In the genomic region with DNA sequence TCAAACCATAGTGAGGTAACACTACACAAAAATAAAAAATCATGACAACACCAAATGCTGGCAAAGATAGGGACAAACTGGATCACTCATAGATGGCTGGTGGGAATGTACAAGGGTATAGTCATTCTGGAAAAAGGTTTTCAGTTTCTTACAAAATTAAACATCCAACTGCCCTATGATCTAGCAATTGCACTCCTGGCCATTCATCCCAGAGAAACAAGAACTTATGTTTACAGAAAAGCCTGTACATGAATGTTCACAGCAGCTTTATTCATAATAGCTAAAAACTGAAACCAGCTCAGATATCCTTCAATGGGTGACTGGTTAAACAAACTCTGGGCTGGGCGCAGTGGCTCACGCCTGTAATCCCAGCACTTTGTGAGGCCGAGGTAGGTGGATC, we compare ENCODE assay signal across 18 cellular contexts. TPM values are rescaled to one million over a fixed set of nuclear protein-coding genes. Genes with fewer than 3 reads are reported as not detected.
DNase-seq lines count a peak whose midpoint lies in the region; ATAC-seq, FAIRE-seq and TF ChIP-seq lines count a peak whose summit lies in the region.
"Had no signal": no experiment of that assay in that cellular context is flagged by ENCODE, and none has a peak within 500 bp of the region (broad histone marks: within the 10 kb centered on the region; RNA-seq: fewer than 3 reads in every experiment).

No MANE protein-coding gene starts in this region.

- H3K4me2 ChIP-seq in K562 (ENCODE audit: insufficient read depth, low read length) = no peak overlapping the region
- H3K4me2 ChIP-seq in mesenchymal stem cell (ENCODE audit: low read length, poor library complexity, severe bottlenecking) = no peak overlapping the region
- no peak overlapping the region for H3K4me2 ChIP-seq in neural progenitor cell

- no TSS peak for BruUV-seq in K562 (replicated peaks; lab: Mats Ljungman, UMichigan)

- no peak overlapping the region for H3K4me3 Mint-ChIP-seq in neural progenitor cell
- H3K4me3 Mint-ChIP-seq: CD4-positive, alpha-beta memory T cell had no signal

- H3K36me3 ChIP-seq in K562 (ENCODE audit: control insufficient read depth, insufficient read depth, low read length) (no peaks in the 10 kb centered on the region), mesenchymal stem cell (ENCODE audit: control insufficient read depth in 1 of 2, insufficient read depth in 2 of 2, low read depth in 1 of 2, low read length in 2 of 2) (no peaks in the 10 kb centered on the region), neural progenitor cell (no peaks in the 10 kb centered on the region)
- H3K36me3 ChIP-seq: BE2C, HAP-1 had no signal

- H3K79me2 ChIP-seq in K562 (ENCODE audit: control insufficient read depth, insufficient read depth, low read length) = no peaks in the 10 kb centered on the region
- no peaks in the 10 kb centered on the region for H3K79me2 ChIP-seq in neural progenitor cell (ENCODE audit: low read depth)

- H3K27me3 ChIP-seq in AG04450 (ENCODE audit: control insufficient read depth, insufficient read depth, low read length) = no peaks in the 10 kb centered on the region
- H3K27me3 ChIP-seq in K562 (ENCODE audit: control insufficient read depth in 2 of 2, insufficient read depth in 2 of 2, low read length in 2 of 2) = peaks cover 0 to 6% of the 10 kb centered on the region in 2 experiments; a peak in 2 of 5 replicates
- H3K27me3 ChIP-seq in mesenchymal stem cell (ENCODE audit: control insufficient read depth in 1 of 2, insufficient read depth in 1 of 2, low read length in 2 of 2) = peaks cover 0 to 9% of the 10 kb centered on the region in 2 experiments
- H3K27me3 ChIP-seq in neural progenitor cell = no peaks in the 10 kb centered on the region
- H3K27me3 ChIP-seq: BE2C had no signal

- no peak overlapping the region for H3K23ac ChIP-seq in mesenchymal stem cell (ENCODE audit: low read length in 2 of 2)

- peaks cover 2% of the 10 kb centered on the region for H3K27me3 Mint-ChIP-seq in neural progenitor cell (ENCODE audit: insufficient read depth, low read depth)
- H3K27me3 Mint-ChIP-seq: CD4-positive, alpha-beta memory T cell had no signal

- H2BK12ac ChIP-seq in mesenchymal stem cell (ENCODE audit: low read length in 2 of 2) = no peak overlapping the region

- H2BK15ac ChIP-seq in mesenchymal stem cell (ENCODE audit: low read depth, poor library complexity, severe bottlenecking) = no peak overlapping the region

- no peak overlapping the region for H3K14ac ChIP-seq in mesenchymal stem cell (ENCODE audit: low read length in 2 of 2)

- no peak overlapping the region for H3K4ac ChIP-seq in mesenchymal stem cell (ENCODE audit: low read depth in 1 of 2, low read length in 2 of 2)

- no peaks in the 10 kb centered on the region for H3K9me1 ChIP-seq in K562 (ENCODE audit: control insufficient read depth, insufficient read depth, low read length)

- H2AFZ ChIP-seq in K562 (ENCODE audit: low read depth, low read length) = no peak overlapping the region
- no peak overlapping the region for H2AFZ ChIP-seq in mesenchymal stem cell (ENCODE audit: low read depth, low read length)
- H2AFZ ChIP-seq in neural progenitor cell (replicated peaks) = no peak overlapping the region

- H3K9me3 Mint-ChIP-seq in neural progenitor cell = peaks cover 25% of the 10 kb centered on the region
- H3K9me3 Mint-ChIP-seq: CD4-positive, alpha-beta memory T cell had no signal

- no peaks in the 10 kb centered on the region for H3K9me3 ChIP-seq in AG04450 (ENCODE audit: control insufficient read depth, insufficient read depth, low read length)
- no peaks in the 10 kb centered on the region for H3K9me3 ChIP-seq in K562 (replicated peaks; ENCODE audit: control insufficient read depth, insufficient read depth, low read depth, low read length)
- H3K9me3 ChIP-seq in mesenchymal stem cell (ENCODE audit: control insufficient read depth, low read length) = peaks cover 3% of the 10 kb centered on the region
- peaks cover 6% of the 10 kb centered on the region for H3K9me3 ChIP-seq in neural progenitor cell (ENCODE audit: low read depth)
- H3K9me3 ChIP-seq: BE2C, HAP-1 had no signal

- H4K20me1 ChIP-seq in K562 (replicated peaks; ENCODE audit: control insufficient read depth, insufficient read depth, low read length) (no peaks in the 10 kb centered on the region), neural progenitor cell (ENCODE audit: low read depth) (no peaks in the 10 kb centered on the region)

- H3K4me1 Mint-ChIP-seq in neural progenitor cell = peaks cover 6% of the 10 kb centered on the region
- H3K4me1 Mint-ChIP-seq: CD4-positive, alpha-beta memory T cell had no signal

- H3F3A ChIP-seq in neural progenitor cell (ENCODE audit: low read depth) = peaks cover 17% of the 10 kb centered on the region

- no peak for TF ChIP-seq EP300 in K562 (IDR thresholded peaks at IDR 0.05; ENCODE audit: low read length)

- no peak overlapping the region for H4K8ac ChIP-seq in mesenchymal stem cell (ENCODE audit: low read length)

- H3K18ac ChIP-seq in mesenchymal stem cell (ENCODE audit: low read depth in 1 of 2, low read length in 2 of 2) = no peak overlapping the region

- no peak overlapping the region for H3K27ac Mint-ChIP-seq in neural progenitor cell

- TF ChIP-seq CTCF in AG04450 (IDR thresholded peaks at IDR 0.05; ENCODE audit: low read depth, low read length) (no peak), K562 (IDR thresholded peaks at IDR 0.05 in 2 of 3, conservative IDR thresholded peaks at IDR 0.05 in 1 of 3; ENCODE audit: insufficient read depth in 2 of 3, low read depth in 1 of 3, low read length in 3 of 3) (no peak), neural progenitor cell (IDR thresholded peaks at IDR 0.05) (no peak)

- no peak for TF ChIP-seq POLR2A in K562 (conservative IDR thresholded peaks at IDR 0.05)

- no peak overlapping the region for H4K91ac ChIP-seq in mesenchymal stem cell (ENCODE audit: low read length)

- H2BK120ac ChIP-seq in mesenchymal stem cell (ENCODE audit: low read depth, low read length) = no peak overlapping the region

- CTCF ChIA-PET in AG04450 (lab: Charles Lee) = no interaction called here
- CTCF ChIA-PET in K562 (lab: Yijun Ruan, JAX; ENCODE audit: low intra/inter-chr PET ratio) = no interaction called here

- no peak overlapping the region for H2AK5ac ChIP-seq in mesenchymal stem cell (ENCODE audit: low read length, severe bottlenecking)

- no peak for FAIRE-seq in K562 (lab: Jason Lieb, UNC)
- FAIRE-seq: H1, HTR-8/SVneo had no signal

- H3K36me3 Mint-ChIP-seq in neural progenitor cell = no peaks in the 10 kb centered on the region
- H3K36me3 Mint-ChIP-seq: CD4-positive, alpha-beta memory T cell had no signal

- no peaks in the 10 kb centered on the region for H3K79me1 ChIP-seq in mesenchymal stem cell (replicated peaks; ENCODE audit: low read length, poor library complexity, severe bottlenecking)

- in situ Hi-C loops in K562 (cut with MboI) = no loop called here

- no peak overlapping the region for H3K9ac ChIP-seq in K562 (ENCODE audit: insufficient read depth in 1 of 2, low read depth in 2 of 2, low read length in 2 of 2)
- no peak overlapping the region for H3K9ac ChIP-seq in mesenchymal stem cell (ENCODE audit: low read length)
- no peak overlapping the region for H3K9ac ChIP-seq in neural progenitor cell

- DNase-seq in AG04450 (ENCODE audit: low read depth, low spot score) = peak; percentile 46
- peak; percentile 32 for DNase-seq in NAMALWA (ENCODE audit: low spot score)
- DNase-seq in K562 (ENCODE audit: extremely low read depth in 1 of 4, low spot score in 3 of 4) = no peak
- peak; percentile 28 for DNase-seq in mesenchymal stem cell
- DNase-seq in NCI-H128 (lab: John Stamatoyannopoulos, UW; ENCODE audit: unreplicated experiment) = no peak
- no peak for DNase-seq in neural progenitor cell (ENCODE audit: low spot score)
- DNase-seq: BE2C; CD4-positive, alpha-beta memory T cell; DMS79; EL; GDM1; Kasumi-1; KBM-7 had no signal

- no peak overlapping the region for H2BK5ac ChIP-seq in mesenchymal stem cell (ENCODE audit: low read depth, low read length, poor library complexity, severe bottlenecking)

- WGBS in K562 (ENCODE audit: insufficient coverage, low coverage, missing lambda C conversion rate) = 21% methylated on average over 3 of the region's 3 CpGs
- 100% methylated on average over 3 of the region's 3 CpGs for WGBS in mesenchymal stem cell

- no peak overlapping the region for H3K4me3 ChIP-seq in AG04450 (ENCODE audit: low read depth, low read length)
- no peak overlapping the region for H3K4me3 ChIP-seq in K562
- no peak overlapping the region for H3K4me3 ChIP-seq in mesenchymal stem cell (ENCODE audit: insufficient read depth in 1 of 2, low read depth in 1 of 2, low read length in 2 of 2)
- H3K4me3 ChIP-seq in neural progenitor cell = no peak overlapping the region
- H3K4me3 ChIP-seq: HAP-1 had no signal

- no peaks in the 10 kb centered on the region for H3K4me1 ChIP-seq in K562 (replicated peaks in 1 of 2; ENCODE audit: control insufficient read depth in 2 of 2, insufficient read depth in 2 of 2, low read length in 2 of 2)
- peaks cover 2% of the 10 kb centered on the region for H3K4me1 ChIP-seq in mesenchymal stem cell (ENCODE audit: control insufficient read depth, insufficient read depth, low read depth, low read length)
- peaks cover 3% of the 10 kb centered on the region for H3K4me1 ChIP-seq in neural progenitor cell
- H3K4me1 ChIP-seq: BE2C, HAP-1 had no signal

- POLR2A ChIA-PET in AG04450 (lab: Yijun Ruan, JAX) = no interaction called here
- POLR2A ChIA-PET in K562 (lab: Yijun Ruan, JAX) = no interaction called here

- intact Hi-C loops in K562 (cut with micrococcal nuclease) = no loop called here

- ATAC-seq in K562 (no peak), HG03108 (IDR thresholded peaks at IDR 0.05; ENCODE audit: unreplicated experiment) (no peak)

- no peak for TF ChIP-seq RAD21 in K562 (CRISPR knock-in tag; conservative IDR thresholded peaks at IDR 0.05 in 1 of 2, IDR thresholded peaks at IDR 0.05 in 1 of 2)

- H3K27ac ChIP-seq in AG04450 (ENCODE audit: low read depth, low read length) = peak overlapping the region; percentile 52
- no peak overlapping the region for H3K27ac ChIP-seq in K562 (ENCODE audit: extremely low read depth, low read depth, low read length)
- no peak overlapping the region for H3K27ac ChIP-seq in mesenchymal stem cell (ENCODE audit: low read length, poor library complexity, severe bottlenecking)
- no peak overlapping the region for H3K27ac ChIP-seq in neural progenitor cell
- H3K27ac ChIP-seq: C4-2B had no signal

RNA-seq across cellular contexts. Expression of gene NYX, which starts 43.3 kb away (rescaled TPM):
- polyA plus RNA-seq in AG04450 (2011; rRNA removed) (not detected in 2 replicates), K562 (2011; rRNA removed) (not detected in 2 replicates), K562 (2014; fragmentation: Illumina TruSeq; extraction: Trizol) (not detected in 2 replicates), K562 (2014; fragmentation: Nextera tagmentation; extraction: Ambion mirVana) (not detected), K562 (2014; rRNA removed) (not detected in 2 replicates)
- polyA minus RNA-seq in AG04450 (2011; rRNA and poly(A)+ RNA removed) = not detected in 2 replicates
- total RNA-seq in K562 (2011; cell fraction: chromatin; rRNA removed; ENCODE audit: low replicate concordance) = not detected in 2 replicates
- not detected in 2 replicates for total RNA-seq in K562 (2011; cell fraction: nucleolus; rRNA removed)
- not detected in 2 replicates for total RNA-seq in K562 (2011; cell fraction: nucleoplasm; rRNA removed)
- total RNA-seq in K562 (2014; rRNA removed) (not detected in 2 replicates), K562 (2014; rRNA removed; fragmentation: Illumina TruSeq; extraction: Trizol) (not detected in 2 replicates), K562 (2015; rRNA removed; fragmentation: Illumina TruSeq; extraction: Trizol) (not detected in 2 replicates), K562 (2021) (not detected in 2 replicates), neural progenitor cell (ENCODE audit: low replicate concordance) (not detected in 2 replicates)
- not detected in 2 replicates for polyA plus RNA-seq in K562 (2011; cell fraction: cytosol; rRNA removed)
- polyA plus RNA-seq in K562 (2011; cell fraction: nucleus; rRNA removed) = not detected in 2 replicates
- polyA plus RNA-seq in K562 (2012) = not detected in 2 replicates
- not detected in 2 replicates for polyA minus RNA-seq in K562 (2011; rRNA and poly(A)+ RNA removed)
- not detected in 2 replicates for polyA minus RNA-seq in K562 (2011; cell fraction: cytosol; rRNA and poly(A)+ RNA removed)
- polyA minus RNA-seq in K562 (2011; cell fraction: nucleus; rRNA and poly(A)+ RNA removed) = not detected in 2 replicates
- not detected for polyA plus RNA-seq in mesenchymal stem cell (2013, experiment 1 of 2)
- polyA plus RNA-seq in mesenchymal stem cell (2013, experiment 2 of 2) = not detected
- total RNA-seq: CD4-positive, alpha-beta memory T cell; H1 had no signal
- polyA plus RNA-seq: CD4-positive, alpha-beta memory T cell; H1 had no signal

Comparison
In these comparisons a context has a peak if more than half of its experiments do, and no peak if none do; other contexts are left out.
1. DNase-seq: peak in AG04450 (single experiment), NAMALWA (single experiment) and mesenchymal stem cell (single experiment); none in K562 (0 of 4), NCI-H128 (single experiment) and neural progenitor cell (single experiment).